12 cellular contexts compared by ENCODE assay signal in genomic region chr20:8331740-8332412, GRCh38.
DNase-seq lines count a peak whose midpoint lies in the region; ATAC-seq, FAIRE-seq and TF ChIP-seq lines count a peak whose summit lies in the region.
"Had no signal": no experiment of that assay in that cellular context is flagged by ENCODE, and none has a peak within 500 bp of the region (broad histone marks: within the 10 kb centered on the region; RNA-seq: fewer than 3 reads in every experiment).

No MANE protein-coding gene starts in this region.

- CTCF ChIA-PET in HepG2 (lab: Yijun Ruan, JAX; ENCODE audit: low intra/inter-chr PET ratio, low total read pairs) (no interaction called here), T-cell (lab: Charles Lee) (no interaction called here)

- in situ Hi-C loops in HepG2 (cut with HindIII; ENCODE audit: extremely low pct_ligation_motif_present, low pct_unique_long_range_greater_than_20kb), result no loop called here

- POLR2A ChIA-PET in HepG2 (lab: Yijun Ruan, JAX), result interaction anchor here (1.0 kb wide), 1 partner anchor 198 kb away, joined by 3 read pairs; no protein-coding TSS in a partner anchor
- POLR2A ChIA-PET in T-cell (lab: Charles Lee), result no interaction called here

- H3K4me3 Mint-ChIP-seq in activated T-helper 17 cell treated with anti-CD3 and anti-CD28 coated beads, Interleukin-2, amount 50 U/mL, for 72 hours, result no peak overlapping the region
- no peak overlapping the region for H3K4me3 Mint-ChIP-seq in T-cell
- H3K4me3 Mint-ChIP-seq: CD4-positive, alpha-beta T cell had no signal

- H3K36me3 ChIP-seq in HepG2 (replicated peaks in 1 of 2; ENCODE audit: control insufficient read depth in 1 of 2, insufficient read depth in 2 of 2, low read length in 2 of 2), result peaks cover 0 to 3% of the 10 kb centered on the region in 2 experiments; a peak in 2 of 5 replicates
- no peaks in the 10 kb centered on the region for H3K36me3 ChIP-seq in trophoblast cell (ENCODE audit: control insufficient read depth in 1 of 2, insufficient read depth in 2 of 2, low read length in 2 of 2)
- H3K36me3 ChIP-seq: left lung had no signal

- no peaks in the 10 kb centered on the region for H3K9me3 Mint-ChIP-seq in activated T-helper 17 cell treated with anti-CD3 and anti-CD28 coated beads, Interleukin-2, amount 50 U/mL, for 72 hours
- no peaks in the 10 kb centered on the region for H3K9me3 Mint-ChIP-seq in T-cell
- H3K9me3 Mint-ChIP-seq: CD4-positive, alpha-beta T cell had no signal

- no peak overlapping the region for H2BK5ac ChIP-seq in trophoblast cell (ENCODE audit: low read depth, low read length, poor library complexity)

- no peaks in the 10 kb centered on the region for H3K9me3 ChIP-seq in HepG2 (ENCODE audit: low read length)
- no peaks in the 10 kb centered on the region for H3K9me3 ChIP-seq in trophoblast cell (ENCODE audit: insufficient read depth, low read depth, low read length)
- H3K9me3 ChIP-seq: left lung had no signal

- no peak overlapping the region for H3K23ac ChIP-seq in trophoblast cell (ENCODE audit: low read length)

- H3K79me2 ChIP-seq in HepG2 (ENCODE audit: insufficient read depth, low read length) (peaks cover 7% of the 10 kb centered on the region), trophoblast cell (ENCODE audit: control insufficient read depth, insufficient read depth, low read length, poor library complexity) (no peaks in the 10 kb centered on the region)

- no peaks in the 10 kb centered on the region for H3K27me3 Mint-ChIP-seq in activated T-helper 17 cell treated with anti-CD3 and anti-CD28 coated beads, Interleukin-2, amount 50 U/mL, for 72 hours
- H3K27me3 Mint-ChIP-seq in T-cell, result no peaks in the 10 kb centered on the region
- H3K27me3 Mint-ChIP-seq: CD4-positive, alpha-beta T cell had no signal

- intact Hi-C loops in HepG2 (cut with micrococcal nuclease; ENCODE audit: unreplicated experiment), result loop anchor here (1.0 to 2.0 kb wide), 4 partner anchors 15 to 142 kb away; no protein-coding TSS in a partner anchor

- no peak for TF ChIP-seq RAD21 in Ishikawa (IDR thresholded peaks at IDR 0.05; ENCODE audit: low read depth)
- peak; percentile 28; the same call in 1 of the 2 replicates for TF ChIP-seq RAD21 in HepG2 (CRISPR knock-in tag; IDR thresholded peaks at IDR 0.05)

- H4K12ac ChIP-seq in trophoblast cell (ENCODE audit: low read depth, low read length), result no peak overlapping the region

- no peak overlapping the region for H4K91ac ChIP-seq in trophoblast cell (ENCODE audit: low read depth, low read length)

- FAIRE-seq in HepG2 (lab: Jason Lieb, UNC), result peak; percentile 57

- WGBS in HepG2 (ENCODE audit: low lambda C conversion rate), result 22% methylated on average over 6 of the region's 6 CpGs
- no CpG with 5 or more reads among the region's 6 CpGs for WGBS in trophoblast cell (ENCODE audit: extremely low coverage, insufficient coverage, insufficient read length)

- no peaks in the 10 kb centered on the region for H3K4me1 Mint-ChIP-seq in activated T-helper 17 cell treated with anti-CD3 and anti-CD28 coated beads, Interleukin-2, amount 50 U/mL, for 72 hours
- H3K4me1 Mint-ChIP-seq in T-cell, result no peaks in the 10 kb centered on the region

- H2AFZ ChIP-seq in HepG2 (ENCODE audit: low read length) (no peak overlapping the region), trophoblast cell (ENCODE audit: insufficient read depth, low read length, poor library complexity) (no peak overlapping the region)

- no peak overlapping the region for H3K14ac ChIP-seq in trophoblast cell (ENCODE audit: low read length)

- no peak overlapping the region for H3K18ac ChIP-seq in trophoblast cell (ENCODE audit: low read length)

- ATAC-seq in HepG2 (peak; percentile 60), HG03354 (IDR thresholded peaks at IDR 0.05; ENCODE audit: poor library complexity, severe bottlenecking, unreplicated experiment) (no peak), T-cell (replicated peaks in 1 of 4) (no peak)
- ATAC-seq in activated T-helper 17 cell treated with anti-CD3 and anti-CD28 coated beads, Interleukin-2, amount 50 U/mL, for 72 hours (replicated peaks), result no peak
- ATAC-seq: foreskin keratinocyte, left lung had no signal

- H2BK12ac ChIP-seq in trophoblast cell (ENCODE audit: low read length), result no peak overlapping the region

- peak overlapping the region; percentile 37 for H3K9ac ChIP-seq in HepG2 (ENCODE audit: insufficient read depth, low read depth, low read length)
- no peak overlapping the region for H3K9ac ChIP-seq in trophoblast cell (ENCODE audit: low read length)

- H3K79me1 ChIP-seq in trophoblast cell (ENCODE audit: low read length), result no peaks in the 10 kb centered on the region

- no TSS peak for BruUV-seq in HepG2 (replicated peaks; lab: Mats Ljungman, UMichigan)

- no peak for TF ChIP-seq POLR2A in HepG2 (IDR thresholded peaks at IDR 0.05; ENCODE audit: insufficient read depth in 1 of 2, low read depth in 2 of 2, low read length in 2 of 2)

- H2BK120ac ChIP-seq in trophoblast cell (ENCODE audit: insufficient read depth, low read length, poor library complexity), result no peak overlapping the region

- no peaks in the 10 kb centered on the region for H3K36me3 Mint-ChIP-seq in activated T-helper 17 cell treated with anti-CD3 and anti-CD28 coated beads, Interleukin-2, amount 50 U/mL, for 72 hours (ENCODE audit: low read depth)
- H3K36me3 Mint-ChIP-seq in T-cell, result no peaks in the 10 kb centered on the region

- H3K4me1 ChIP-seq in HepG2 (ENCODE audit: insufficient read depth, low read length) (peaks cover 78% of the 10 kb centered on the region), trophoblast cell (ENCODE audit: control insufficient read depth in 1 of 2, insufficient read depth in 2 of 2, low read length in 2 of 2) (peaks cover 2 to 3% of the 10 kb centered on the region in 2 experiments)

- TF ChIP-seq CTCF in cardiac fibroblast (IDR thresholded peaks at IDR 0.05; ENCODE audit: low read depth, low read length) (no peak), HepG2 (CRISPR knock-in tag; IDR thresholded peaks at IDR 0.05) (no peak)

- H4K8ac ChIP-seq in trophoblast cell (ENCODE audit: low read depth, low read length), result no peak overlapping the region

- H3K4me3 ChIP-seq in cardiac fibroblast (replicated peaks in 1 of 2; ENCODE audit: low read depth in 2 of 2, low read length in 2 of 2), result no peak overlapping the region
- peak overlapping the region in 2 of 3 experiments; percentile 1 to 44; a peak in 2 of 6 replicates for H3K4me3 ChIP-seq in HepG2 (replicated peaks in 1 of 3; ENCODE audit: insufficient read depth in 1 of 3, low read depth in 2 of 3, low read length in 3 of 3)
- H3K4me3 ChIP-seq in trophoblast cell (ENCODE audit: low read depth, low read length), result no peak overlapping the region
- H3K4me3 ChIP-seq: left lung had no signal

- H3K27ac ChIP-seq in HepG2 (ENCODE audit: extremely low read length, insufficient read depth, low read length) (peak overlapping the region; percentile 77), trophoblast cell (ENCODE audit: low read depth, low read length) (no peak overlapping the region)
- H3K27ac ChIP-seq: foreskin keratinocyte, left lung had no signal

- peak; percentile 82 for DNase-seq in AG20443 (ENCODE audit: low spot score)
- peak; percentile 81 to 84 for DNase-seq in cardiac fibroblast (ENCODE audit: low read depth in 2 of 2)
- DNase-seq in HepG2 (ENCODE audit: low spot score), result peak; percentile 86
- DNase-seq in trophoblast cell, result no peak
- no peak for DNase-seq in T-cell
- DNase-seq: CD4-positive, alpha-beta T cell; NCI-H1105 had no signal

- no peaks in the 10 kb centered on the region for H4K20me1 ChIP-seq in HepG2 (ENCODE audit: insufficient read depth, low read length)

- no peak overlapping the region for H3K4ac ChIP-seq in trophoblast cell (ENCODE audit: low read depth, low read length)

- H3K4me2 ChIP-seq in HepG2 (ENCODE audit: low read depth, low read length) (peak overlapping the region; percentile 67), trophoblast cell (ENCODE audit: low read length) (no peak overlapping the region)

- TF ChIP-seq EP300 in Ishikawa (IDR thresholded peaks at IDR 0.05; ENCODE audit: borderline replicate concordance), result peak; percentile 84
- TF ChIP-seq EP300 in HepG2 (IDR thresholded peaks at IDR 0.05; ENCODE audit: low read depth in 2 of 2, low read length in 2 of 2), result peak in 1 of 2 experiments; percentile 58; a peak in 2 of 4 replicates
- TF ChIP-seq EP300 in HepG2 (CRISPR knock-in tag; IDR thresholded peaks at IDR 0.05; ENCODE audit: borderline replicate concordance), result peak; percentile 70; the same call in 1 of the 2 replicates

- no peaks in the 10 kb centered on the region for H3K27me3 ChIP-seq in HepG2 (ENCODE audit: control insufficient read depth in 1 of 2, insufficient read depth in 2 of 2, low read length in 2 of 2)
- no peaks in the 10 kb centered on the region for H3K27me3 ChIP-seq in trophoblast cell (ENCODE audit: insufficient read depth, low read length)
- H3K27me3 ChIP-seq: foreskin keratinocyte, left lung had no signal

- no peak overlapping the region for H3K27ac Mint-ChIP-seq in activated T-helper 17 cell treated with anti-CD3 and anti-CD28 coated beads, Interleukin-2, amount 50 U/mL, for 72 hours
- no peak overlapping the region for H3K27ac Mint-ChIP-seq in T-cell
- H3K27ac Mint-ChIP-seq: CD4-positive, alpha-beta T cell had no signal

- no peak overlapping the region for H2AK5ac ChIP-seq in trophoblast cell (ENCODE audit: low read length)

TF ChIP-seq in Ishikawa, 13 proteins besides CTCF, POLR2A, EP300 and RAD21 (continues in another document):
- TF ChIP-seq CREB1 (IDR thresholded peaks at IDR 0.05; ENCODE audit: low read depth) (no peak), EGR1 (IDR thresholded peaks at IDR 0.05) (no peak), ZBTB7A (IDR thresholded peaks at IDR 0.05; ENCODE audit: low read depth) (no peak), FOXM1 (IDR thresholded peaks at IDR 0.05; ENCODE audit: borderline replicate concordance, low read depth) (peak; percentile 34; the same call in 1 of the 2 replicates), TEAD4 (IDR thresholded peaks at IDR 0.05) (peak; percentile 81)

Comparison
In these comparisons a context has a peak if more than half of its experiments do, and no peak if none do; other contexts are left out.
1. DNase-seq: peak in AG20443 (single experiment), cardiac fibroblast (2 of 2) and HepG2 (single experiment); none in trophoblast cell (0 of 2) and T-cell (0 of 34).
2. H3K4me3 ChIP-seq: peak in HepG2 (2 of 3); none in cardiac fibroblast (0 of 2) and trophoblast cell (single experiment).